Comparison of ENCODE assay signal across 11 cellular contexts in the genomic region with DNA sequence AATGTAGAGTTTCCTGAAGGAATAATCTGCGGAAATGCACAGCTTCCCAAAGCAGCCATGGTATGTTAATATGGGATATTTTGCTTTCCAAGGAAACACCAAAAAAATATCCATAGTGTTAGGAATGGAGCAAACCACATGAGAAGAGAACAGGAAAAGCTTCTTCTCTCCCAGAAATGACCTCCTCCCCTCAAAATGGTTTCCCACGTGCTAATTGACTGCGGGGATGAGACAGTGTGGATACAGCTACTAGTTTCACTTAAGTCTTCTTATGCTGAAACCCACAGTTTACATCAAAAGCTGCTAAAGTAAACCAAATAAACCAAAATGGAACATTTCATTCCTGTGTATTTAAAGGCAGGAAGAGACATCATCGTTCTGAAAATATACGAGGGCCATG.
DNase-seq lines count a peak whose midpoint lies in the region; ATAC-seq and TF ChIP-seq lines count a peak whose summit lies in the region.
"Had no signal": no experiment of that assay in that cellular context is flagged by ENCODE, and none has a peak within 500 bp of the region (broad histone marks: within the 10 kb centered on the region; RNA-seq: fewer than 3 reads in every experiment).

No MANE protein-coding gene starts in this region.

- CTCF ChIA-PET in naive thymus-derived CD4-positive, alpha-beta T cell (lab: Charles Lee): interaction anchor here (1.4 to 1.6 kb wide), 2 partner anchors 15 to 194 kb away, joined by 4 read pairs; no protein-coding TSS in a partner anchor
- CTCF ChIA-PET in GM10248 (lab: Yijun Ruan, JAX): interaction anchor here (1.1 to 2.6 kb wide), 6 partner anchors 11 to 41 kb away, joined by 3 to 8 read pairs (median 3); no protein-coding TSS in a partner anchor

- H3K4me1 ChIP-seq in naive thymus-derived CD4-positive, alpha-beta T cell (ENCODE audit: control insufficient read depth in 2 of 2, insufficient read depth in 2 of 2, low read length in 2 of 2): peaks cover 59 to 64% of the 10 kb centered on the region in 2 donors

- H3K4me3 ChIP-seq in choroid plexus epithelial cell (ENCODE audit: low read depth, low read length): no peak overlapping the region
- H3K4me3 ChIP-seq in naive thymus-derived CD4-positive, alpha-beta T cell (ENCODE audit: low read length): peak overlapping the region; percentile 7

- peak; percentile 43 for ATAC-seq in naive thymus-derived CD4-positive, alpha-beta T cell
- ATAC-seq in GM21619 (IDR thresholded peaks at IDR 0.05; ENCODE audit: unreplicated experiment): no peak

- POLR2A ChIA-PET in naive thymus-derived CD4-positive, alpha-beta T cell (lab: Charles Lee): interaction anchor here (0.7 to 1.6 kb wide), 11 partner anchors 10 to 189 kb away, joined by 3 to 5 read pairs (median 4); a partner anchor contains a TSS
- POLR2A ChIA-PET in GM10248 (lab: Yijun Ruan, JAX): no interaction called here

- no peaks in the 10 kb centered on the region for H3K9me3 ChIP-seq in naive thymus-derived CD4-positive, alpha-beta T cell (ENCODE audit: control insufficient read depth in 2 of 3, low read length in 3 of 3)

- H3K4me1 Mint-ChIP-seq in naive thymus-derived CD4-positive, alpha-beta T cell: peaks cover 59 to 98% (median 91%) of the 10 kb centered on the region in 7 donors

- intact Hi-C loops in naive thymus-derived CD4-positive, alpha-beta T cell (cut with micrococcal nuclease): loop anchor here (1.0 to 2.0 kb wide), 21 partner anchors 8 to 239 kb away; a partner anchor contains a TSS

- TF ChIP-seq CTCF in choroid plexus epithelial cell (conservative IDR thresholded peaks at IDR 0.05; ENCODE audit: low read depth, low read length) (no peak), GM10248 (IDR thresholded peaks at IDR 0.05; ENCODE audit: control extremely low read depth, extremely low read depth, low read depth, missing control alignments) (no peak)

- peaks cover 0 to 30% (median 16%) of the 10 kb centered on the region in 5 donors for H3K36me3 Mint-ChIP-seq in naive thymus-derived CD4-positive, alpha-beta T cell

- H3K27me3 Mint-ChIP-seq in naive thymus-derived CD4-positive, alpha-beta T cell: no peaks in the 10 kb centered on the region

- H3K36me3 ChIP-seq in naive thymus-derived CD4-positive, alpha-beta T cell (ENCODE audit: control insufficient read depth in 2 of 3, insufficient read depth in 3 of 3, low read length in 3 of 3): peaks cover 0 to 14% (median 0%) of the 10 kb centered on the region in 3 experiments

- DNase-seq in CD1c-positive myeloid dendritic cell (ENCODE audit: extremely low spot score) (peak; percentile 20), M059J (ENCODE audit: low read depth) (peak; percentile 65), choroid plexus epithelial cell (ENCODE audit: low read depth) (peak; percentile 80), kidney glomerular epithelial cell (lab: John Stamatoyannopoulos, UW) (no peak), GM10248 (ENCODE audit: extremely low spot score) (no peak), pons (ENCODE audit: low spot score) (no peak)
- peak in 6 of 9 donors; percentile 35 to 56 (median 40) for DNase-seq in naive thymus-derived CD4-positive, alpha-beta T cell
- DNase-seq: COR-L47, kidney, NCI-H1694 treated with DMSO at 0.1 percent for 48 hours had no signal

- peak overlapping the region; percentile 46 to 77 (median 65) for H3K4me3 Mint-ChIP-seq in naive thymus-derived CD4-positive, alpha-beta T cell

- peak overlapping the region; percentile 68 for H3K27ac ChIP-seq in naive thymus-derived CD4-positive, alpha-beta T cell (ENCODE audit: low read depth, low read length)

- no peaks in the 10 kb centered on the region for H3K27me3 ChIP-seq in naive thymus-derived CD4-positive, alpha-beta T cell (ENCODE audit: control insufficient read depth in 2 of 2, insufficient read depth in 2 of 2, low read length in 2 of 2)

- peak overlapping the region; percentile 78 to 97 (median 92) for H3K27ac Mint-ChIP-seq in naive thymus-derived CD4-positive, alpha-beta T cell

- H3K9me3 Mint-ChIP-seq in naive thymus-derived CD4-positive, alpha-beta T cell: peaks cover 0 to 2% (median 0%) of the 10 kb centered on the region in 11 donors

Comparison
In these comparisons a context has a peak if more than half of its experiments do, and no peak if none do; other contexts are left out.
1. DNase-seq: peak in CD1c-positive myeloid dendritic cell (single experiment), M059J (single experiment), choroid plexus epithelial cell (single experiment) and naive thymus-derived CD4-positive, alpha-beta T cell (6 of 9); none in kidney glomerular epithelial cell (single experiment), GM10248 (single experiment) and pons (single experiment).